Comparison of ENCODE assay signal across 8 cellular contexts in the genomic region with DNA sequence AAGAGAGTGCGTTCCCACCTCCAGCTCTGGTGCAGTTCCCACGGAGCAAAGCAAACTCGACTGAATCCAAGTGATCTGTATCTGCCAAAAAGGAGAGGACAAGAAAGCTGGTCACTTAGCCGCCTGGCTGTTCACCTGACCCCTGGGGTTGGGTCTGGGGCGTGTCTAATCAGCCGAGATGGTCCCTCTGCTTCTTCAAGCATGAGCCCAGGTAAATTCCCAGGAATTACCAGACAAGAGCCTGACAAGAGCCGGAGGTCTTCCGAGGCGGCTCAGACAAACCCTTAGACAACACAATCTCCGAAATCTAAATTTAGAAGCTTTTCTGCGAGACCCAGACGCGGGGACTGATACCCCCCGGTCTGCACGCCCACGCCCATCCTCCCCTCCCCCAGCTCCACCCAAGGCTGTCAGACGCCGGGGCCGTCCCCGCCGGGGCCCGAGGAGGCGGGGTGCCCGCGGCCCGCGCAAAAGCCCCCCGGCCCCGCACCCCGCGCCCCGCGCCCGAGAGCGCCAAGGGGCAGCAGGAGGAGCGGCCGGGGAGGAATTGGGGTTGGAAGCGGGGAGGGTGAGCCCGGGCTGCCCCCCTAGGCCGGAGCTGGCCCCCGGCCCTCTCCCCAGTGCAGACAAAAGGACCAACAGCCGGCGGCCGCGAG. TPM values are rescaled to one million over a fixed set of nuclear protein-coding genes. Genes with fewer than 3 reads are reported as not detected.
DNase-seq lines count a peak whose midpoint lies in the region.

No MANE protein-coding gene starts in this region.

- H3K27me3 Mint-ChIP-seq in stimulated activated naive CD8-positive, alpha-beta T cell treated with anti-CD3 and anti-CD28 coated beads, Interleukin-15, Interleukin-2, amounts not matched to agents 100 ng/mL and 50 ng/mL, for 24 hours: peaks cover 11% of the 10 kb centered on the region

- H3K4me1 ChIP-seq in endocrine pancreas (ENCODE audit: control insufficient read depth, insufficient read depth, low read length) (peaks cover 14% of the 10 kb centered on the region), mucosa of rectum (ENCODE audit: control insufficient read depth in 2 of 2, insufficient read depth in 2 of 2, low read length in 2 of 2) (peaks cover 8 to 15% of the 10 kb centered on the region in 2 donors)

- H3K9ac ChIP-seq in endocrine pancreas (ENCODE audit: control insufficient read depth, insufficient read depth, low read length): peak overlapping the region; percentile 75
- H3K9ac ChIP-seq in mucosa of rectum (ENCODE audit: low read depth in 1 of 2, low read length in 2 of 2): peak overlapping the region; percentile 83 to 88

- no peaks in the 10 kb centered on the region for H3K27me3 ChIP-seq in H7 (ENCODE audit: control insufficient read depth, insufficient read depth, low read length)
- no peaks in the 10 kb centered on the region for H3K27me3 ChIP-seq in endocrine pancreas (ENCODE audit: control insufficient read depth, insufficient read depth, low read length)
- H3K27me3 ChIP-seq in mucosa of rectum (ENCODE audit: control insufficient read depth in 2 of 2, insufficient read depth in 2 of 2, low read length in 2 of 2): no peaks in the 10 kb centered on the region

- H3K9me3 ChIP-seq in endocrine pancreas (ENCODE audit: control insufficient read depth, low read length): no peaks in the 10 kb centered on the region
- no peaks in the 10 kb centered on the region for H3K9me3 ChIP-seq in mucosa of rectum (ENCODE audit: control insufficient read depth in 2 of 2, low read length in 2 of 2)

- H3K27ac Mint-ChIP-seq in stimulated activated naive CD8-positive, alpha-beta T cell treated with anti-CD3 and anti-CD28 coated beads, Interleukin-15, Interleukin-2, amounts not matched to agents 100 ng/mL and 50 ng/mL, for 24 hours: peak overlapping the region; percentile 59

- H3K36me3 ChIP-seq in H7 (replicated peaks; ENCODE audit: control insufficient read depth, insufficient read depth, low read length) (peaks cover 9% of the 10 kb centered on the region), endocrine pancreas (ENCODE audit: control insufficient read depth, insufficient read depth, low read length) (peaks cover 3% of the 10 kb centered on the region), mucosa of rectum (ENCODE audit: control insufficient read depth in 2 of 2, insufficient read depth in 2 of 2, low read length in 2 of 2) (peaks cover 8 to 14% of the 10 kb centered on the region in 2 donors)

- H3K27ac ChIP-seq in mucosa of rectum (ENCODE audit: low read depth in 2 of 2, low read length in 2 of 2): peak overlapping the region; percentile 83 to 85

- H3K9me3 Mint-ChIP-seq in stimulated activated naive CD8-positive, alpha-beta T cell treated with anti-CD3 and anti-CD28 coated beads, Interleukin-15, Interleukin-2, amounts not matched to agents 100 ng/mL and 50 ng/mL, for 24 hours: no peaks in the 10 kb centered on the region

- H3K4me3 ChIP-seq in H7 (ENCODE audit: insufficient read depth, low read depth, low read length) (peak overlapping the region; percentile 79), endocrine pancreas (ENCODE audit: control insufficient read depth, insufficient read depth, low read length) (peak overlapping the region; percentile 93), mucosa of rectum (ENCODE audit: low read length in 2 of 2) (peak overlapping the region; percentile 75 to 86)

- H3K36me3 Mint-ChIP-seq in stimulated activated naive CD8-positive, alpha-beta T cell treated with anti-CD3 and anti-CD28 coated beads, Interleukin-15, Interleukin-2, amounts not matched to agents 100 ng/mL and 50 ng/mL, for 24 hours (ENCODE audit: low read depth): peaks cover 12% of the 10 kb centered on the region

- H3K4me1 Mint-ChIP-seq in stimulated activated naive CD8-positive, alpha-beta T cell treated with anti-CD3 and anti-CD28 coated beads, Interleukin-15, Interleukin-2, amounts not matched to agents 100 ng/mL and 50 ng/mL, for 24 hours (ENCODE audit: low read depth): peaks cover 49% of the 10 kb centered on the region

- peak overlapping the region; percentile 81 for H3K4me3 Mint-ChIP-seq in stimulated activated naive CD8-positive, alpha-beta T cell treated with anti-CD3 and anti-CD28 coated beads, Interleukin-15, Interleukin-2, amounts not matched to agents 100 ng/mL and 50 ng/mL, for 24 hours

- DNase-seq in ELR (ENCODE audit: low read depth) (peak; percentile 29), H7 (peak; percentile 77), NAMALWA (ENCODE audit: low spot score) (peak; percentile 60), hepatic stellate cell (ENCODE audit: low spot score) (no peak)
- peak; percentile 79 for DNase-seq in activated CD8-positive, alpha-beta memory T cell treated with anti-CD3 and anti-CD28 coated beads for 24 hours

RNA-seq across cellular contexts. Expression of gene ZNF821, which starts 0.7 kb away (rescaled TPM):
- 16.8 and 19.8 TPM in 2 replicates for total RNA-seq in H7 (2014; rRNA removed; shearing (Covaris generic))

RNA-seq across cellular contexts. Expression of gene IST1, which starts 12.0 kb away (rescaled TPM):
- 267 and 292 TPM in 2 replicates for total RNA-seq in H7 (2014; rRNA removed; shearing (Covaris generic))

RNA-seq across cellular contexts. Expression of gene ATXN1L, which starts 37.5 kb away (rescaled TPM):
- total RNA-seq in H7 (2014; rRNA removed; shearing (Covaris generic)): 12.1 and 12.6 TPM in 2 replicates
